Comparison of ENCODE assay signal across 8 cellular contexts in the genomic region with DNA sequence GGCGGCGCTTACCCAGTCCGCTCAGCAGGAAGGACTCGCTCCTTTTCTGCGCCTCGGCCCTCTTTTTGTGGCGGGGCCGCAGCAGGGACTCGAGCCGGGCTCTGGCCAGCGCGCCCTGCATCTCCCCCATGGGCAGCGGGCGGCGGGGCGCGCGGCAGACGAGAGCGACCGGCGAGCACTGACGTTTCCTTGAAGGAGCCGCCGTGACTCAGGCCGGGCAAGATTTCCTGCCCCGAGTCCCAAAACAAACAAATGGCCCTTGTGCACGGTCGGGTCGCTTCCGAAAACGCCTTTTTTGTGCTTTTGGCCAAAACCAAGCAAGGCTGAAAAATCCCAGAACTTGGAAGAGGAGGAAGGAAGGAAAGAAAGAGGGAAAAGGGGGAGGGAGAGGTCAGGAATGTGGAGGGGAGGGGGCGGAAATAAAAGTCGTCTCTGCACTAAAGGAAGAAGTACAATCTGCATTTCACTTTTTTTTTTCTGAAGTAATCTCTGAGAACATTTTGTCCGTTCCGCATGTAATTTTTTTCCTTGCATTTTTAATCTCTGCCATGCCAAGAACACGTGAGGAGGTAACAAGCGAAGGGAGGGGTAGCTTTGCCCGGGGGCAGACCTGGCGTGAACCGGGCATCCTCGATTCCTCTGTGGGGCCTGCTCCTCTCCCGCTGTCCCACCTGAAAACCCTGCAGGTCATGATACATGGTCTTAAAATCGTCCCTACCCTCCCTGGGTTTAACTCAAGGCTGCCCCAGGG.
DNase-seq lines count a peak whose midpoint lies in the region; ATAC-seq and TF ChIP-seq lines count a peak whose summit lies in the region.

No MANE protein-coding gene starts in this region.

- ATAC-seq in GM19324 (IDR thresholded peaks at IDR 0.05; ENCODE audit: low FRiP score, unreplicated experiment), result peak; percentile 5

- no peaks in the 10 kb centered on the region for H3K9me3 Mint-ChIP-seq in dendritic cell treated with granulocyte-macrophage colony-stimulating factor and Interleukin-4, amounts not matched to agents 40 ng/mL and 50 ng/mL, for 4 days

- no peaks in the 10 kb centered on the region for H3K27me3 Mint-ChIP-seq in dendritic cell treated with granulocyte-macrophage colony-stimulating factor and Interleukin-4, amounts not matched to agents 40 ng/mL and 50 ng/mL, for 4 days

- H3K4me3 ChIP-seq in HL-60 (replicated peaks; ENCODE audit: insufficient read depth, low read length) (peak overlapping the region; percentile 62), lower leg skin (ENCODE audit: low read depth, poor library complexity, severe bottlenecking) (peak overlapping the region; percentile 89)

- 1 to 2% methylated on average over 21 to 42 of the region's 44 CpGs for WGBS in lower leg skin, 2 donors

- H3K27ac Mint-ChIP-seq in dendritic cell treated with granulocyte-macrophage colony-stimulating factor and Interleukin-4, amounts not matched to agents 40 ng/mL and 50 ng/mL, for 4 days, result peak overlapping the region; percentile 98

- peak overlapping the region; percentile 96 for H3K4me3 Mint-ChIP-seq in dendritic cell treated with granulocyte-macrophage colony-stimulating factor and Interleukin-4, amounts not matched to agents 40 ng/mL and 50 ng/mL, for 4 days

- no peak for TF ChIP-seq POLR2A in lower leg skin (IDR thresholded peaks at IDR 0.05)

- H3K27ac ChIP-seq in HL-60 (replicated peaks), result peak overlapping the region; percentile 80

- intact Hi-C loops in dendritic cell treated with granulocyte-macrophage colony-stimulating factor and Interleukin-4, amounts not matched to agents 40 ng/mL and 50 ng/mL, for 4 days (cut with micrococcal nuclease), result loop anchor here (2.0 to 10.0 kb wide), 5 partner anchors 57 to 339 kb away; no protein-coding TSS in a partner anchor
- intact Hi-C loops in lower leg skin (cut with DNase I; ENCODE audit: low total_unique reads), result loop anchor here (10.0 kb wide), 1 partner anchor 469 kb away; no protein-coding TSS in a partner anchor

- H3K36me3 Mint-ChIP-seq in dendritic cell treated with granulocyte-macrophage colony-stimulating factor and Interleukin-4, amounts not matched to agents 40 ng/mL and 50 ng/mL, for 4 days (ENCODE audit: low read depth), result peaks cover 47% of the 10 kb centered on the region

- peak; percentile 74 for DNase-seq in AG08396 (ENCODE audit: low spot score)
- DNase-seq in HL-60 (ENCODE audit: low read depth in 1 of 2, low spot score in 1 of 2), result peak in 1 of 2 experiments; percentile 40
- DNase-seq in UCSD-AML1 (lab: John Stamatoyannopoulos, UW; ENCODE audit: unreplicated experiment), result peak; percentile 54
- DNase-seq in lower leg skin (ENCODE audit: low spot score in 2 of 2), result peak; percentile 63 to 94
- DNase-seq in stimulated activated CD4-positive, alpha-beta T cell treated with anti-CD3 and anti-CD28 coated beads, Interleukin-4, amount 100 ng/mL, for 48 hours (ENCODE audit: low read depth in 2 of 2), result peak; percentile 24 to 38
- no peak for DNase-seq in NCI-H1694 (lab: John Stamatoyannopoulos, UW)

- no peak for TF ChIP-seq CTCF in HL-60 (IDR thresholded peaks at IDR 0.05; ENCODE audit: insufficient read depth, low read length)
- TF ChIP-seq CTCF in lower leg skin (IDR thresholded peaks at IDR 0.05), result no peak

- H3K4me1 Mint-ChIP-seq in dendritic cell treated with granulocyte-macrophage colony-stimulating factor and Interleukin-4, amounts not matched to agents 40 ng/mL and 50 ng/mL, for 4 days (ENCODE audit: low read depth), result peaks cover 57% of the 10 kb centered on the region

- no peaks in the 10 kb centered on the region for H3K27me3 ChIP-seq in HL-60 (ENCODE audit: insufficient read depth, poor library complexity, severe bottlenecking)
